Comparison of ENCODE assay signal across 1 cellular context in the genomic region with DNA sequence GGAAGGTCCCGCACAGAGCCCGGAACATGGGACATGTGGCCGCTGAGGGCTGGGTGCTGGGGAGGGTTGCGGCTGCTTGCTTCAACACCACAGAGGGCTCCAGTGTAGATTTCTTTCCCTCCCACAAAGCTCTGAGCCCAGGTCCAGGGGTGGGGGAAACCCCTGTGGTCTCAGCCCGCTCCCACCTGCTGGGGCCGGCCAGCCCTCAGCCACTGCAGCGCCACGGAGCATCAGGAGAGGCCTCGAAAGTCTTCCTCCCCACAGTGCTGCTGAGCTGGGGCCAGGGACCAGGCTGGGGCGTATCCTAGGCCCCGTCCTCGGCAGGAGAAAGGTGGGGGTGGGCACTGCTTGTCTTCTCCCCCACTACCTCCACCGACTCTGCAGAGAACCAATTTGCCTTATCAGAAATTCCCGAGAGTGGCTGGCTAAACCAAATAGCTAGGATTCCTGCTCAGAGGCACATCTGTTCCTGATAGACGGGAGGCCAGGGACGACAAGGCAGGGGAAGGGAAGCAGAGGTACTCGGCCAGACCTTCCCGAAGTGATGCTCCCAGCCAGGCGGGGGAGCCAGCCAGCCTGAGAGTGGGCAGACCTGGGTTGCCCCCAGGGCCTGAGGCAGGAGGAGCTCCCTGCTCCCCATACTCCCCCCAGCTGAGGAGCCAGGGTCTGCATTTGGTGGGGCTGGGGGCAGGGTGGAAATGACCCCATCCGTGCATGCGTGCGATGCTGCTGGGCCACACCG.
TF ChIP-seq lines count a peak whose summit lies in the region.

No MANE protein-coding gene starts in this region.

TF ChIP-seq in SK-N-SH, 30 proteins besides CTCF, POLR2A, EP300 and RAD21:
- TF ChIP-seq, protein P1, sequence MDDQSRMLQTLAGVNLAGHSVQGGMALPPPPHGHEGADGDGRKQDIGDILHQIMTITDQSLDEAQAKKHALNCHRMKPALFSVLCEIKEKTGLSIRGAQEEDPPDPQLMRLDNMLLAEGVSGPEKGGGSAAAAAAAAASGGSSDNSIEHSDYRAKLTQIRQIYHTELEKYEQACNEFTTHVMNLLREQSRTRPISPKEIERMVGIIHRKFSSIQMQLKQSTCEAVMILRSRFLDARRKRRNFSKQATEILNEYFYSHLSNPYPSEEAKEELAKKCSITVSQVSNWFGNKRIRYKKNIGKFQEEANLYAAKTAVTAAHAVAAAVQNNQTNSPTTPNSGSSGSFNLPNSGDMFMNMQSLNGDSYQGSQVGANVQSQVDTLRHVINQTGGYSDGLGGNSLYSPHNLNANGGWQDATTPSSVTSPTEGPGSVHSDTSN (IDR thresholded peaks at IDR 0.05) = no peak
- no peak for TF ChIP-seq MEF2A (IDR thresholded peaks at IDR 0.05; ENCODE audit: borderline replicate concordance, low read depth)
- no peak for TF ChIP-seq JUND (IDR thresholded peaks at IDR 0.05)
- TF ChIP-seq MAX (IDR thresholded peaks at IDR 0.05; ENCODE audit: low read depth) = no peak
- TF ChIP-seq MXI1 (IDR thresholded peaks at IDR 0.05; ENCODE audit: low read depth, low read length) = no peak
- TF ChIP-seq YY1 (IDR thresholded peaks at IDR 0.05; ENCODE audit: low read depth) = no peak
- TF ChIP-seq NRF1 (IDR thresholded peaks at IDR 0.05; ENCODE audit: low read depth, low read length) = no peak
- TF ChIP-seq, protein P2, sequence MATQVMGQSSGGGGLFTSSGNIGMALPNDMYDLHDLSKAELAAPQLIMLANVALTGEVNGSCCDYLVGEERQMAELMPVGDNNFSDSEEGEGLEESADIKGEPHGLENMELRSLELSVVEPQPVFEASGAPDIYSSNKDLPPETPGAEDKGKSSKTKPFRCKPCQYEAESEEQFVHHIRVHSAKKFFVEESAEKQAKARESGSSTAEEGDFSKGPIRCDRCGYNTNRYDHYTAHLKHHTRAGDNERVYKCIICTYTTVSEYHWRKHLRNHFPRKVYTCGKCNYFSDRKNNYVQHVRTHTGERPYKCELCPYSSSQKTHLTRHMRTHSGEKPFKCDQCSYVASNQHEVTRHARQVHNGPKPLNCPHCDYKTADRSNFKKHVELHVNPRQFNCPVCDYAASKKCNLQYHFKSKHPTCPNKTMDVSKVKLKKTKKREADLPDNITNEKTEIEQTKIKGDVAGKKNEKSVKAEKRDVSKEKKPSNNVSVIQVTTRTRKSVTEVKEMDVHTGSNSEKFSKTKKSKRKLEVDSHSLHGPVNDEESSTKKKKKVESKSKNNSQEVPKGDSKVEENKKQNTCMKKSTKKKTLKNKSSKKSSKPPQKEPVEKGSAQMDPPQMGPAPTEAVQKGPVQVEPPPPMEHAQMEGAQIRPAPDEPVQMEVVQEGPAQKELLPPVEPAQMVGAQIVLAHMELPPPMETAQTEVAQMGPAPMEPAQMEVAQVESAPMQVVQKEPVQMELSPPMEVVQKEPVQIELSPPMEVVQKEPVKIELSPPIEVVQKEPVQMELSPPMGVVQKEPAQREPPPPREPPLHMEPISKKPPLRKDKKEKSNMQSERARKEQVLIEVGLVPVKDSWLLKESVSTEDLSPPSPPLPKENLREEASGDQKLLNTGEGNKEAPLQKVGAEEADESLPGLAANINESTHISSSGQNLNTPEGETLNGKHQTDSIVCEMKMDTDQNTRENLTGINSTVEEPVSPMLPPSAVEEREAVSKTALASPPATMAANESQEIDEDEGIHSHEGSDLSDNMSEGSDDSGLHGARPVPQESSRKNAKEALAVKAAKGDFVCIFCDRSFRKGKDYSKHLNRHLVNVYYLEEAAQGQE (IDR thresholded peaks at IDR 0.05; ENCODE audit: low read depth, low read length) = no peak
- peak; percentile 72 for TF ChIP-seq GATA2 (CRISPR knock-in tag; IDR thresholded peaks at IDR 0.05)
- TF ChIP-seq RXRA (IDR thresholded peaks at IDR 0.05; ENCODE audit: borderline replicate concordance, low read depth) = no peak
- TF ChIP-seq FOXJ3 (CRISPR knock-in tag; IDR thresholded peaks at IDR 0.05) = no peak
- peak; percentile 5; the same call in 1 of the 2 replicates for TF ChIP-seq SMC3 (IDR thresholded peaks at IDR 0.05; ENCODE audit: low read depth, low read length)
- no peak for TF ChIP-seq POLR2AphosphoS5 (IDR thresholded peaks at IDR 0.05; ENCODE audit: low read depth, low read length)
- TF ChIP-seq, protein P3, sequence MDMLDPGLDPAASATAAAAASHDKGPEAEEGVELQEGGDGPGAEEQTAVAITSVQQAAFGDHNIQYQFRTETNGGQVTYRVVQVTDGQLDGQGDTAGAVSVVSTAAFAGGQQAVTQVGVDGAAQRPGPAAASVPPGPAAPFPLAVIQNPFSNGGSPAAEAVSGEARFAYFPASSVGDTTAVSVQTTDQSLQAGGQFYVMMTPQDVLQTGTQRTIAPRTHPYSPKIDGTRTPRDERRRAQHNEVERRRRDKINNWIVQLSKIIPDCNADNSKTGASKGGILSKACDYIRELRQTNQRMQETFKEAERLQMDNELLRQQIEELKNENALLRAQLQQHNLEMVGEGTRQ (IDR thresholded peaks at IDR 0.05; ENCODE audit: borderline replicate concordance, low read depth, low read length) = no peak
- TF ChIP-seq TCF12 (IDR thresholded peaks at IDR 0.05) = no peak
- peak; percentile 42 for TF ChIP-seq CHD2 (IDR thresholded peaks at IDR 0.05; ENCODE audit: low read length, partially characterized antibody)
- no peak for TF ChIP-seq FOSL2 (IDR thresholded peaks at IDR 0.05; ENCODE audit: borderline replicate concordance, low read depth)
- TF ChIP-seq RCOR1 (IDR thresholded peaks at IDR 0.05; ENCODE audit: low read length) = peak; percentile 63; the same call in 1 of the 2 replicates
- TF ChIP-seq ELF1 (IDR thresholded peaks at IDR 0.05) = no peak
- TF ChIP-seq IRF3 (IDR thresholded peaks at IDR 0.05; ENCODE audit: low read depth, low read length) = no peak
